In genomic region chr1:35557118-35557610, GRCh38 we compare ENCODE assay signal across 8 cellular contexts. TPM values are rescaled to one million over a fixed set of nuclear protein-coding genes. Genes with fewer than 3 reads are reported as not detected.
DNase-seq lines count a peak whose midpoint lies in the region; ATAC-seq lines count a peak whose summit lies in the region.

Gene KIAA0319L (minus strand): TSS chr1:35557403. CDS start chr1:35554491, 2,912 bp downstream.

- intact Hi-C loops in left ventricle myocardium superior (cut with micrococcal nuclease): loop anchor here (5.0 kb wide), 1 partner anchor 105 kb away; no protein-coding TSS in a partner anchor

- ATAC-seq in GM19023 (IDR thresholded peaks at IDR 0.05; ENCODE audit: unreplicated experiment) (peak; percentile 87), HG03108 (IDR thresholded peaks at IDR 0.05; ENCODE audit: unreplicated experiment) (peak; percentile 71), left ventricle myocardium superior (peak; percentile 90)

- DNase-seq in D341Med (ENCODE audit: low spot score) (peak; percentile 86), NCI-H526 treated with DMSO at 0.1 percent for 48 hours (lab: John Stamatoyannopoulos, UW) (peak; percentile 93), amniotic epithelial cell (ENCODE audit: low read depth) (peak; percentile 18), left ventricle myocardium superior (peak; percentile 93), pons (ENCODE audit: low spot score) (peak; percentile 87), NCI-H128 (lab: John Stamatoyannopoulos, UW; ENCODE audit: unreplicated experiment) (no peak)

RNA-seq across cellular contexts. Expression of gene KIAA0319L, which starts in this region (rescaled TPM):
- total RNA-seq in left ventricle myocardium superior: 77.9 TPM
